31 cellular contexts compared by ENCODE assay signal in genomic region chr11:89416961-89417360, GRCh38.
"Had no signal": no experiment of that assay in that cellular context is flagged by ENCODE, and none has a peak within 500 bp of the region (broad histone marks: within the 10 kb centered on the region; RNA-seq: fewer than 3 reads in every experiment).

No MANE protein-coding gene starts in this region.

- H3K27ac ChIP-seq: ascending aorta, cardiac muscle cell, PC-9, RWPE1 had no signal

- ATAC-seq: activated CD4-positive, alpha-beta T cell treated with anti-CD3 and anti-CD28 coated beads for 36 hours; activated CD8-positive, alpha-beta T cell treated with anti-CD3 and anti-CD28 coated beads, Interleukin-2, amount 10 ng/mL, durations not matched to agents 7 days and 5 days; Right ventricle myocardium inferior; SK-N-SH treated with all-trans-retinoic acid at 6 μM for 48 hours had no signal

- DNase-seq: activated CD4-positive, alpha-beta T cell treated with anti-CD3 and anti-CD28 coated beads for 36 hours; activated CD4-positive, alpha-beta T cell treated with anti-CD3 and anti-CD28 coated beads, Interleukin-2, amount 10 ng/mL, durations not matched to agents 7 days and 5 days; activated CD4-positive, alpha-beta T cell treated with anti-CD3 and anti-CD28 coated beads, Interleukin-2, amount 50 U/mL, for 48 hours; activated CD8-positive, alpha-beta T cell treated with anti-CD3 and anti-CD28 coated beads, Interleukin-2, amount 10 ng/mL, durations not matched to agents 7 days and 5 days; activated gamma-delta T cell; activated naive CD4-positive, alpha-beta T cell treated with Interleukin-2 at 50 U/mL for 16 hours; activated naive CD8-positive, alpha-beta T cell treated with anti-CD3 and anti-CD28 coated beads, Interleukin-2, amount 10 ng/mL, durations not matched to agents 7 days and 5 days; activated T-cell treated with anti-CD3 and anti-CD28 coated beads, Interleukin-2, amount 50 U/mL, for 24 hours; Kasumi-1; KG1; MG63; NCI-H1048; NCI-H1105 treated with DMSO at 0.1 percent for 48 hours; NCI-H1436; NCI-H1694; NCI-H1930; NCI-H2081 treated with DMSO at 0.1 percent for 48 hours; NCI-H226; NCI-H524 treated with DMSO at 0.1 percent for 48 hours; PC-9; SIG-M5; SW 1271; T-helper 1 cell; T-helper 2 cell; T-helper 9 cell had no signal

- H3K9me3 ChIP-seq: ascending aorta, MG63 had no signal

- H3K4me3 ChIP-seq: ascending aorta, cardiac muscle cell, MG63, PC-9 had no signal

- H3K27me3 ChIP-seq: ascending aorta, cardiac muscle cell, MG63 had no signal

- H3K4me2 ChIP-seq: PC-9 had no signal

- FAIRE-seq: RCC 7860 had no signal

- H2AFZ ChIP-seq: PC-9 had no signal

- H3K36me3 ChIP-seq: cardiac muscle cell, MG63 had no signal
